ENCODE assay signal across 16 cellular contexts in the genomic region with DNA sequence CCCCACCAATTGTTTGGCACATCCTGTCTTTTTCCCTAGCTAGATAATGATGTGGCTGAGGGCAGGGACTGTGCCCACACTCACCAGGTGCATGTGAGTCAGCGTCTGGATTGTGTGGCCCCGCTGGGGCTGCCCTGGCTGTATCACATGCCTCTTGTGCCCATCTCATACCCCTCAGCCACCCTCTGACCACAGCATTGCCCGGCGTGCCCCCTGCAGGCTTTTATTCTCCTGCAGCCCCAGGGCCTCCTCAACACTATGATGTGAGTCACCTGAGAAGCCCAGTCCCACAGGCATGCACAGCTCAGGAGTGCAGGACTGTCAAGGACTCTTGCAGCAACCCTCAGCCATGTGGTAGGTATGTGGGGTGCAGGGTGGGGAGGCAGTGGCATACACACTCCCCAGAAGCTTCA. TPM values are rescaled to one million over a fixed set of nuclear protein-coding genes. Genes with fewer than 3 reads are reported as not detected.
DNase-seq lines count a peak whose midpoint lies in the region; ATAC-seq, FAIRE-seq and TF ChIP-seq lines count a peak whose summit lies in the region.
"Had no signal": no experiment of that assay in that cellular context is flagged by ENCODE, and none has a peak within 500 bp of the region (broad histone marks: within the 10 kb centered on the region; RNA-seq: fewer than 3 reads in every experiment).

No MANE protein-coding gene starts in this region.

- H3K4me1 Mint-ChIP-seq in natural killer cell treated with Interleukin-12 subunit alpha and Interleukin-12 subunit beta and Interleukin-15 and Interleukin-18, amount 100 ng/mL, for 72 hours (ENCODE audit: low read depth in 2 of 2): no peaks in the 10 kb centered on the region
- H3K4me1 Mint-ChIP-seq in natural killer cell: no peaks in the 10 kb centered on the region

- no peak overlapping the region for H3K18ac ChIP-seq in H1 (ENCODE audit: extremely low read depth, low read length)

- CTCF ChIA-PET in H1 (lab: Charles Lee; ENCODE audit: partially characterized antibody): interaction anchor here (0.6 to 3.0 kb wide), 11 partner anchors 11 to 58 kb away, joined by 3 to 6 read pairs (median 3); no protein-coding TSS in a partner anchor

- H3K4me3 Mint-ChIP-seq in natural killer cell treated with Interleukin-12 subunit alpha and Interleukin-12 subunit beta and Interleukin-15 and Interleukin-18, amount 100 ng/mL, for 72 hours: no peak overlapping the region
- H3K4me3 Mint-ChIP-seq in natural killer cell: no peak overlapping the region

- no peaks in the 10 kb centered on the region for H3K79me2 ChIP-seq in H1 (ENCODE audit: control insufficient read depth in 1 of 2, insufficient read depth in 2 of 2, low read length in 2 of 2)

- no peak overlapping the region for H2AK5ac ChIP-seq in H1 (ENCODE audit: low read depth, low read length)

- H3K4me1 ChIP-seq in H1 (replicated peaks in 1 of 4; ENCODE audit: control insufficient read depth in 3 of 4, insufficient read depth in 4 of 4, low read length in 3 of 4): peaks cover 0 to 4% (median 0%) of the 10 kb centered on the region in 4 experiments; a peak in 2 of 7 replicates
- no peaks in the 10 kb centered on the region for H3K4me1 ChIP-seq in gastrocnemius medialis

- H4K5ac ChIP-seq in H1 (ENCODE audit: insufficient read length, low read depth, low read length): no peak overlapping the region

- H3K79me1 ChIP-seq in H1 (ENCODE audit: low read depth, low read length): no peaks in the 10 kb centered on the region

- H3K27ac ChIP-seq in H1 (ENCODE audit: low read depth, low read length) (no peak overlapping the region), gastrocnemius medialis (no peak overlapping the region)
- H3K27ac ChIP-seq: HL-60 had no signal

- H4K91ac ChIP-seq in H1 (replicated peaks; ENCODE audit: insufficient read length, low read length): peak overlapping the region; percentile 10

- no peak for ATAC-seq in natural killer cell treated with Interleukin-12 subunit alpha and Interleukin-12 subunit beta and Interleukin-15 and Interleukin-18, amount 100 ng/mL, for 72 hours
- no peak for ATAC-seq in natural killer cell
- ATAC-seq in gastrocnemius medialis: no peak

- no peaks in the 10 kb centered on the region; a peak in 1 of 7 replicates for H3K27me3 ChIP-seq in H1 (replicated peaks in 1 of 4; ENCODE audit: control insufficient read depth in 3 of 4, extremely low read depth in 1 of 4, insufficient read depth in 3 of 4, low read length in 3 of 4)
- no peaks in the 10 kb centered on the region for H3K27me3 ChIP-seq in gastrocnemius medialis

- intact Hi-C loops in natural killer cell (cut with micrococcal nuclease): no loop called here
- intact Hi-C loops in gastrocnemius medialis (cut with DNase I; ENCODE audit: low total_unique reads): no loop called here

- in situ Hi-C loops in gastrocnemius medialis (cut with MboI; ENCODE audit: low sequenced_read_pairs in 4 of 4): no loop called here

- H3K4ac ChIP-seq in H1 (replicated peaks; ENCODE audit: insufficient read length, low read depth, low read length): no peak overlapping the region

- no peak overlapping the region for H3K4me3 ChIP-seq in H1 (ENCODE audit: extremely low read depth in 1 of 4, insufficient read depth in 2 of 4, low read depth in 3 of 4, low read length in 4 of 4)
- no peak overlapping the region for H3K4me3 ChIP-seq in gastrocnemius medialis

- no peaks in the 10 kb centered on the region for H4K20me1 ChIP-seq in H1 (replicated peaks in 1 of 2; ENCODE audit: control insufficient read depth in 1 of 2, insufficient read depth in 2 of 2, low read length in 2 of 2)

- TF ChIP-seq CTCF in natural killer cell (IDR thresholded peaks at IDR 0.05) (no peak), H1 (IDR thresholded peaks at IDR 0.05; ENCODE audit: control extremely low read depth in 1 of 3, insufficient read depth in 1 of 3, low read depth in 1 of 3, low read length in 3 of 3) (no peak), gastrocnemius medialis (IDR thresholded peaks at IDR 0.05 in 4 of 5, conservative IDR thresholded peaks at IDR 0.05 in 1 of 5) (no peak)

- H3K14ac ChIP-seq in H1 (ENCODE audit: insufficient read length): no peak overlapping the region

- TF ChIP-seq RAD21 in H1 (IDR thresholded peaks at IDR 0.05 in 1 of 2, conservative IDR thresholded peaks at IDR 0.05 in 1 of 2; ENCODE audit: low read depth in 2 of 2, low read length in 2 of 2): no peak

- H3K23ac ChIP-seq in H1 (ENCODE audit: insufficient read length): no peak overlapping the region

- H3K36me3 ChIP-seq in H1 (ENCODE audit: control insufficient read depth in 2 of 4, insufficient read depth in 4 of 4, low read length in 3 of 4): no peaks in the 10 kb centered on the region
- no peaks in the 10 kb centered on the region for H3K36me3 ChIP-seq in gastrocnemius medialis

- no peak overlapping the region for H3K27ac Mint-ChIP-seq in natural killer cell treated with Interleukin-12 subunit alpha and Interleukin-12 subunit beta and Interleukin-15 and Interleukin-18, amount 100 ng/mL, for 72 hours
- no peak overlapping the region for H3K27ac Mint-ChIP-seq in natural killer cell

- H4K8ac ChIP-seq in H1 (ENCODE audit: extremely low read depth, insufficient read depth, low read length): peak overlapping the region; percentile 41; the same call in 1 of the 2 replicates

- TF ChIP-seq POLR2A in H1 (IDR thresholded peaks at IDR 0.05; ENCODE audit: control extremely low read depth in 1 of 2, low read depth in 2 of 2, low read length in 2 of 2): no peak
- TF ChIP-seq POLR2A in gastrocnemius medialis (IDR thresholded peaks at IDR 0.05): no peak

- DNase-seq in natural killer cell treated with Interleukin-12 subunit alpha and Interleukin-12 subunit beta and Interleukin-15 and Interleukin-18, amount 100 ng/mL, for 72 hours (ENCODE audit: low spot score): peak; percentile 57
- DNase-seq in natural killer cell: no peak
- peak; percentile 18 for DNase-seq in NCI-H774 (lab: John Stamatoyannopoulos, UW)
- DNase-seq in H1 (ENCODE audit: low read depth in 1 of 2, low spot score in 2 of 2): no peak
- DNase-seq in urothelium cell line (ENCODE audit: low spot score): peak; percentile 96
- no peak for DNase-seq in NCI-H1092 (lab: John Stamatoyannopoulos, UW)
- DNase-seq in GM19240 (ENCODE audit: insufficient read length, low spot score): no peak
- DNase-seq in gastrocnemius medialis: no peak
- DNase-seq: NCI-H1092 treated with DMSO at 0.1 percent for 48 hours, occipital lobe had no signal

- peak overlapping the region; percentile 49; the same call in 1 of the 2 replicates for H2BK5ac ChIP-seq in H1 (ENCODE audit: low read depth, low read length)

- no peaks in the 10 kb centered on the region for H3K9me3 Mint-ChIP-seq in natural killer cell treated with Interleukin-12 subunit alpha and Interleukin-12 subunit beta and Interleukin-15 and Interleukin-18, amount 100 ng/mL, for 72 hours
- H3K9me3 Mint-ChIP-seq in natural killer cell: no peaks in the 10 kb centered on the region

- H2BK15ac ChIP-seq in H1 (ENCODE audit: low read length): no peak overlapping the region

- POLR2A ChIA-PET in H1 (lab: Charles Lee; ENCODE audit: partially characterized antibody): no interaction called here

- no peak overlapping the region for H2BK12ac ChIP-seq in H1 (ENCODE audit: low read depth, low read length)

- WGBS in H1 (ENCODE audit: extremely low coverage in 1 of 2, insufficient coverage in 1 of 2, insufficient read length in 1 of 2, insufficient replicate concordance in 2 of 2, low coverage in 1 of 2, low lambda C conversion rate in 2 of 2, missing lambda C conversion rate in 1 of 2), 2 experiments: 65% methylated on average over 4 of the region's 4 CpGs; no CpG with 5 or more reads in 1 of the 2 experiments

- no peak overlapping the region for H3K56ac ChIP-seq in H1 (replicated peaks; ENCODE audit: insufficient read length, low read depth, low read length)

- H3K23me2 ChIP-seq in H1 (ENCODE audit: low read depth, low read length): no peaks in the 10 kb centered on the region; the same call in 1 of the 2 replicates

- FAIRE-seq in H1 (lab: Jason Lieb, UNC) (no peak), urothelium cell line (lab: Jason Lieb, UNC) (peak; percentile 98)
- FAIRE-seq: TTC549 had no signal

- H3K27me3 Mint-ChIP-seq in natural killer cell treated with Interleukin-12 subunit alpha and Interleukin-12 subunit beta and Interleukin-15 and Interleukin-18, amount 100 ng/mL, for 72 hours: peaks cover 0 to 3% of the 10 kb centered on the region in 2 donors
- H3K27me3 Mint-ChIP-seq in natural killer cell (ENCODE audit: low read depth in 2 of 2): peaks cover 6% of the 10 kb centered on the region in 2 donors

- no peak overlapping the region for H2AFZ ChIP-seq in H1 (ENCODE audit: low read length)

- H3K9me3 ChIP-seq in H1 (ENCODE audit: insufficient read depth in 2 of 2, low read depth in 1 of 2, low read length in 1 of 2) (no peaks in the 10 kb centered on the region), gastrocnemius medialis (no peaks in the 10 kb centered on the region)

- no peak overlapping the region for H3K9ac ChIP-seq in H1 (replicated peaks in 1 of 4; ENCODE audit: extremely low read depth in 1 of 4, low read depth in 3 of 4, low read length in 3 of 4)

- no peak overlapping the region for H2BK120ac ChIP-seq in H1 (replicated peaks; ENCODE audit: low read depth, low read length)

- H3K4me2 ChIP-seq in H1 (ENCODE audit: insufficient read depth in 1 of 2, low read depth in 2 of 2, low read length in 2 of 2): no peak overlapping the region

- H3K36me3 Mint-ChIP-seq in natural killer cell treated with Interleukin-12 subunit alpha and Interleukin-12 subunit beta and Interleukin-15 and Interleukin-18, amount 100 ng/mL, for 72 hours: no peaks in the 10 kb centered on the region
- no peaks in the 10 kb centered on the region for H3K36me3 Mint-ChIP-seq in natural killer cell

- no peak for TF ChIP-seq EP300 in H1 (IDR thresholded peaks at IDR 0.05; ENCODE audit: borderline replicate concordance in 1 of 2, low read depth in 2 of 2, low read length in 2 of 2)

- 0 out of 2 replicates have a peak overlapping the region, but pooled peaks have one; percentile 61 for H2BK20ac ChIP-seq in H1 (ENCODE audit: low read length)

RNA-seq across cellular contexts. Expression of gene STEAP3, which starts 14.8 kb away (rescaled TPM):
- total RNA-seq in natural killer cell treated with Interleukin-12 subunit alpha and Interleukin-12 subunit beta and Interleukin-15 and Interleukin-18, amount 100 ng/mL, for 72 hours: 1 to 10 TPM; 1.3 to 2.3 TPM
- 1 to 10 TPM; 1.7 to 2.5 (median 2.0) TPM for total RNA-seq in natural killer cell
- total RNA-seq in H1 (2021; fragmentation: NEBNext Ultra II Directional; extraction: Animal tissue kit (Norgen Biotek cat#: 25700)): 21.7 and 22.2 TPM in 2 replicates
- polyA plus RNA-seq in H1 (2011; rRNA removed): 27.9 and 40.1 TPM in 2 replicates
- 18.9 TPM for polyA plus RNA-seq in H1 (2011; cell fraction: cytosol; rRNA removed)
- 37.7 TPM for polyA plus RNA-seq in H1 (2011; cell fraction: nucleus; rRNA removed)
- 18.7 to 23.4 TPM (median 21.9 TPM) in 4 replicates for polyA plus RNA-seq in H1 (2012, experiment 1 of 2)
- polyA plus RNA-seq in H1 (2012, experiment 2 of 2): 19.4 TPM
- 25.2 TPM for polyA plus RNA-seq in H1 (2013, experiment 1 of 2)
- 25.2 TPM for polyA plus RNA-seq in H1 (2013, experiment 2 of 2)
- polyA minus RNA-seq in H1 (2011; rRNA and poly(A)+ RNA removed): 21.9 and 35.2 TPM in 2 replicates
- polyA minus RNA-seq in H1 (2011; cell fraction: cytosol; rRNA and poly(A)+ RNA removed): 23.3 TPM
- 23.5 TPM for polyA minus RNA-seq in H1 (2011; cell fraction: nucleus; rRNA and poly(A)+ RNA removed)
- total RNA-seq in gastrocnemius medialis: 10 to 100 TPM; 10.1 to 21.7 (median 10.6) TPM
- total RNA-seq: occipital lobe had no signal

RNA-seq across cellular contexts. Expression of gene C1QL2, which starts 50.2 kb away (rescaled TPM):
- total RNA-seq in natural killer cell treated with Interleukin-12 subunit alpha and Interleukin-12 subunit beta and Interleukin-15 and Interleukin-18, amount 100 ng/mL, for 72 hours: not detected
- total RNA-seq in natural killer cell (not detected), gastrocnemius medialis (not detected)
- total RNA-seq in H1 (2021; fragmentation: NEBNext Ultra II Directional; extraction: Animal tissue kit (Norgen Biotek cat#: 25700)): 0.88 and 1.1 TPM in 2 replicates
- polyA plus RNA-seq in H1 (2011; rRNA removed): 0.80 and 1.3 TPM in 2 replicates
- 0.87 TPM for polyA plus RNA-seq in H1 (2011; cell fraction: cytosol; rRNA removed)
- 1.2 TPM for polyA plus RNA-seq in H1 (2011; cell fraction: nucleus; rRNA removed)
- polyA plus RNA-seq in H1 (2012, experiment 1 of 2): 0.77 to 1.2 TPM (median 0.99 TPM) in 4 replicates
- polyA plus RNA-seq in H1 (2012, experiment 2 of 2): 1.0 TPM
- 0.41 TPM for polyA plus RNA-seq in H1 (2013, experiment 1 of 2)
- polyA plus RNA-seq in H1 (2013, experiment 2 of 2): 0.33 TPM
- 0.10 and 0.25 TPM in 2 replicates for polyA minus RNA-seq in H1 (2011; rRNA and poly(A)+ RNA removed)
- polyA minus RNA-seq in H1 (2011; cell fraction: cytosol; rRNA and poly(A)+ RNA removed): 0.73 TPM
- polyA minus RNA-seq in H1 (2011; cell fraction: nucleus; rRNA and poly(A)+ RNA removed): 0.70 TPM
- total RNA-seq: lung microvascular endothelial cell, NCI-H460, urinary bladder had no signal
- polyA plus RNA-seq: esophagus had no signal

Comparison
In these comparisons a context has a peak if more than half of its experiments do, and no peak if none do; other contexts are left out.
1. DNase-seq: peak in natural killer cell treated with Interleukin-12 subunit alpha and Interleukin-12 subunit beta and Interleukin-15 and Interleukin-18, amount 100 ng/mL, for 72 hours (single experiment), NCI-H774 (single experiment) and urothelium cell line (single experiment); none in natural killer cell (single experiment), H1 (0 of 2), NCI-H1092 (single experiment), GM19240 (single experiment) and gastrocnemius medialis (0 of 2).